In genomic region chr2:52113338-52113737, GRCh38 we compare ENCODE assay signal across 15 cellular contexts.
"Had no signal": no experiment of that assay in that cellular context is flagged by ENCODE, and none has a peak within 500 bp of the region (broad histone marks: within the 10 kb centered on the region; RNA-seq: fewer than 3 reads in every experiment).

No MANE protein-coding gene starts in this region.

- H3K4me2 ChIP-seq: smooth muscle cell had no signal

- H3K27me3 ChIP-seq: upper lobe of right lung had no signal

- H3K4me1 ChIP-seq: upper lobe of right lung had no signal

- H3K27ac ChIP-seq: epithelial cell of prostate, upper lobe of right lung had no signal

- DNase-seq: activated CD4-positive, alpha-beta T cell treated with anti-CD3 and anti-CD28 coated beads for 48 hours; activated CD8-positive, alpha-beta T cell treated with anti-CD3 and anti-CD28 coated beads for 36 hours; activated effector memory CD4-positive, alpha-beta T cell treated with anti-CD3 and anti-CD28 coated beads, Interleukin-2, amount 50 U/mL, for 16 hours; activated T-cell treated with anti-CD3 and anti-CD28 coated beads, Interleukin-2, amount 50 U/mL, for 48 hours; foreskin melanocyte; head of caudate nucleus; mesendoderm; nucleus accumbens; right cardiac atrium; stimulated activated CD4-positive, alpha-beta T cell treated with anti-CD3 and anti-CD28 coated beads, Interleukin-4, amount 100 ng/mL, for 4 hours; stimulated activated CD8-positive, alpha-beta memory T cell treated with anti-CD3 and anti-CD28 coated beads, Interleukin-4, amount 100 ng/mL, for 48 hours; stimulated activated naive CD8-positive, alpha-beta T cell treated with anti-CD3 and anti-CD28 coated beads, Interleukin-15, Interleukin-2, amounts not matched to agents 100 U/mL and 50 U/mL, for 24 hours; upper lobe of right lung had no signal

- H3K4me3 ChIP-seq: smooth muscle cell, upper lobe of right lung had no signal

- H3K36me3 ChIP-seq: upper lobe of right lung had no signal

- ATAC-seq: activated CD8-positive, alpha-beta T cell treated with anti-CD3 and anti-CD28 coated beads for 36 hours; right cardiac atrium; stimulated activated naive CD8-positive, alpha-beta T cell treated with anti-CD3 and anti-CD28 coated beads, Interleukin-15, Interleukin-2, amounts not matched to agents 100 U/mL and 50 U/mL, for 24 hours; upper lobe of right lung had no signal

- H3K9me3 ChIP-seq: upper lobe of right lung had no signal
